In genomic region chr7:32588657-32589056, GRCh38 we compare ENCODE assay signal across 8 cellular contexts.
A peak's percentile ranks its signal among the peaks of the same experiment; 100 is the strongest.
DNase-seq lines count a peak whose midpoint lies in the region; ATAC-seq, FAIRE-seq and TF ChIP-seq lines count a peak whose summit lies in the region.

No MANE protein-coding gene starts in this region.

- H3K36me3 Mint-ChIP-seq in CD4-positive, alpha-beta T cell (ENCODE audit: low read depth): peaks cover 34% of the 10 kb centered on the region
- peaks cover 15% of the 10 kb centered on the region for H3K36me3 Mint-ChIP-seq in progenitor cell of endocrine pancreas (ENCODE audit: insufficient read depth)

- H3F3A ChIP-seq in GM23248 (ENCODE audit: insufficient read depth): peaks cover 29% of the 10 kb centered on the region
- no peaks in the 10 kb centered on the region for H3F3A ChIP-seq in PC-3 (ENCODE audit: low read length, unreplicated experiment)

- H3K4me1 ChIP-seq in GM23248 (ENCODE audit: insufficient read depth) (peaks cover 31% of the 10 kb centered on the region), PC-3 (ENCODE audit: insufficient read depth, low read length) (peaks cover 20% of the 10 kb centered on the region)

- in situ Hi-C loops in GM23248 (cut with MboI): no loop called here

- H4K20me1 ChIP-seq in GM23248 (ENCODE audit: insufficient read depth) (no peaks in the 10 kb centered on the region), PC-3 (ENCODE audit: low read length) (no peaks in the 10 kb centered on the region)

- no peak for TF ChIP-seq CTCF in CD4-positive, alpha-beta T cell (IDR thresholded peaks at IDR 0.05)
- TF ChIP-seq CTCF in PC-3 (conservative IDR thresholded peaks at IDR 0.05; ENCODE audit: low read depth, low read length) (no peak), fibroblast of villous mesenchyme (IDR thresholded peaks at IDR 0.05; ENCODE audit: insufficient read depth, low read depth, low read length) (no peak), progenitor cell of endocrine pancreas (IDR thresholded peaks at IDR 0.05; ENCODE audit: unreplicated experiment) (no peak)

- H3K9me3 ChIP-seq in CD4-positive, alpha-beta T cell (ENCODE audit: control insufficient read depth, low read length): no peaks in the 10 kb centered on the region
- H3K9me3 ChIP-seq in GM23248 (ENCODE audit: low read depth): no peaks in the 10 kb centered on the region
- no peaks in the 10 kb centered on the region for H3K9me3 ChIP-seq in PC-3 (ENCODE audit: low read length)

- H3K27me3 ChIP-seq in CD4-positive, alpha-beta T cell (ENCODE audit: control insufficient read depth, insufficient read depth, low read length): no peaks in the 10 kb centered on the region
- H3K27me3 ChIP-seq in GM23248 (replicated peaks; ENCODE audit: insufficient read depth) (no peaks in the 10 kb centered on the region), PC-3 (ENCODE audit: low read length) (no peaks in the 10 kb centered on the region)

- WGBS in GM23248 (ENCODE audit: low coverage in 1 of 2, low lambda C conversion rate in 2 of 2, missing lambda C conversion rate in 2 of 2), 2 experiments: 2 to 7% methylated on average over 2 of the region's 2 CpGs

- CTCF ChIA-PET in CD4-positive, alpha-beta T cell (lab: Charles Lee): no interaction called here
- CTCF ChIA-PET in PC-3 (lab: Charles Lee): no interaction called here

- FAIRE-seq in urothelium cell line (lab: Jason Lieb, UNC): no peak

- no TSS peak for BruUV-seq in PC-3 (replicated peaks; lab: Mats Ljungman, UMichigan)

- no peak overlapping the region for H3K4me3 Mint-ChIP-seq in CD4-positive, alpha-beta T cell
- no peak overlapping the region for H3K4me3 Mint-ChIP-seq in progenitor cell of endocrine pancreas (ENCODE audit: low read depth)

- peak overlapping the region; percentile 55 for H3K4me2 ChIP-seq in GM23248 (ENCODE audit: unreplicated experiment)
- H3K4me2 ChIP-seq in PC-3 (ENCODE audit: low read length): no peak overlapping the region

- no peaks in the 10 kb centered on the region for H3K9me2 ChIP-seq in GM23248 (ENCODE audit: insufficient read depth)
- H3K9me2 ChIP-seq in PC-3 (replicated peaks; ENCODE audit: low read length): no peaks in the 10 kb centered on the region

- POLR2A ChIA-PET in CD4-positive, alpha-beta T cell (lab: Charles Lee): no interaction called here
- POLR2A ChIA-PET in PC-3 (lab: Charles Lee; ENCODE audit: unreplicated experiment): no interaction called here

- H3K4me3 ChIP-seq in GM23248 (0 out of 2 replicates have a peak overlapping the region, but pooled peaks have one; percentile 27), PC-3 (ENCODE audit: low read length) (no peak overlapping the region), fibroblast of villous mesenchyme (ENCODE audit: low read depth, low read length) (no peak overlapping the region)

- DNase-seq in CD4-positive, alpha-beta T cell: no peak
- DNase-seq in GM23248 (peak; percentile 81), PC-3 (peak; percentile 28), fibroblast of villous mesenchyme (ENCODE audit: low read depth) (peak; percentile 81), urothelium cell line (ENCODE audit: low spot score) (peak; percentile 68), medulla oblongata (ENCODE audit: extremely low spot score) (no peak), progenitor cell of endocrine pancreas (ENCODE audit: low spot score, unreplicated experiment) (no peak)

- H2AFZ ChIP-seq in GM23248: no peak overlapping the region
- no peak overlapping the region for H2AFZ ChIP-seq in PC-3 (ENCODE audit: low read length)

- no peaks in the 10 kb centered on the region for H3K9me3 Mint-ChIP-seq in CD4-positive, alpha-beta T cell
- no peaks in the 10 kb centered on the region for H3K9me3 Mint-ChIP-seq in progenitor cell of endocrine pancreas (ENCODE audit: low read depth)

- intact Hi-C loops in CD4-positive, alpha-beta T cell (cut with DNase I, micrococcal nuclease): no loop called here
- intact Hi-C loops in PC-3 (cut with micrococcal nuclease): no loop called here

- no peak overlapping the region for H3K27ac ChIP-seq in CD4-positive, alpha-beta T cell (ENCODE audit: low read depth, low read length)
- H3K27ac ChIP-seq in GM23248 (peak overlapping the region; percentile 68), PC-3 (ENCODE audit: low read length) (no peak overlapping the region)

- peaks cover 22% of the 10 kb centered on the region for H3K36me3 ChIP-seq in GM23248 (ENCODE audit: low read depth)
- H3K36me3 ChIP-seq in PC-3 (ENCODE audit: low read depth, low read length): peaks cover 18% of the 10 kb centered on the region; the same call in 1 of the 2 replicates

- peaks cover 5% of the 10 kb centered on the region for H3K4me1 Mint-ChIP-seq in CD4-positive, alpha-beta T cell (ENCODE audit: low read depth)
- H3K4me1 Mint-ChIP-seq in progenitor cell of endocrine pancreas (ENCODE audit: low read depth): no peaks in the 10 kb centered on the region

- H3K27me3 Mint-ChIP-seq in CD4-positive, alpha-beta T cell: no peaks in the 10 kb centered on the region
- no peaks in the 10 kb centered on the region for H3K27me3 Mint-ChIP-seq in progenitor cell of endocrine pancreas

- ATAC-seq in CD4-positive, alpha-beta T cell (ENCODE audit: poor library complexity): no peak
- ATAC-seq in PC-3 (peak; percentile 49), GM21717 (IDR thresholded peaks at IDR 0.05; ENCODE audit: unreplicated experiment) (no peak)

- peak overlapping the region; percentile 44 for H3K27ac Mint-ChIP-seq in CD4-positive, alpha-beta T cell
- no peak overlapping the region for H3K27ac Mint-ChIP-seq in progenitor cell of endocrine pancreas

- H3K9ac ChIP-seq in GM23248 (peak overlapping the region; percentile 9; the same call in 1 of the 2 replicates), PC-3 (ENCODE audit: low read length) (no peak overlapping the region)

- no peaks in the 10 kb centered on the region for H3K79me2 ChIP-seq in GM23248 (ENCODE audit: insufficient read depth)
- no peaks in the 10 kb centered on the region for H3K79me2 ChIP-seq in PC-3 (ENCODE audit: low read length)

Comparison
In these comparisons a context has a peak if more than half of its experiments do, and no peak if none do; other contexts are left out.
1. DNase-seq: peak in GM23248 (single experiment), PC-3 (single experiment), fibroblast of villous mesenchyme (single experiment) and urothelium cell line (single experiment); none in CD4-positive, alpha-beta T cell (0 of 10), medulla oblongata (single experiment) and progenitor cell of endocrine pancreas (single experiment).